Comparison of ENCODE assay signal across 14 cellular contexts in genomic region chr16:25063865-25064264, GRCh38. TPM values are rescaled to one million over a fixed set of nuclear protein-coding genes. Genes with fewer than 3 reads are reported as not detected.
DNase-seq lines count a peak whose midpoint lies in the region; ATAC-seq and TF ChIP-seq lines count a peak whose summit lies in the region.
"Had no signal": no experiment of that assay in that cellular context is flagged by ENCODE, and none has a peak within 500 bp of the region (broad histone marks: within the 10 kb centered on the region; RNA-seq: fewer than 3 reads in every experiment).

No MANE protein-coding gene starts in this region.

- H3K9me3 Mint-ChIP-seq in natural killer cell treated with Interleukin-12 subunit alpha and Interleukin-12 subunit beta and Interleukin-15 and Interleukin-18, amount 100 ng/mL, for 72 hours: no peaks in the 10 kb centered on the region
- H3K9me3 Mint-ChIP-seq: activated CD4-positive, alpha-beta T cell treated with anti-CD3 and anti-CD28 coated beads, Interleukin-2, amount 10 ng/mL, durations not matched to agents 7 days and 5 days; activated naive CD4-positive, alpha-beta T cell treated with anti-CD3 and anti-CD28 coated beads, Interleukin-2, amount 50 U/mL, for 72 hours had no signal

- no peak for TF ChIP-seq CTCF in coronary artery (IDR thresholded peaks at IDR 0.05)

- ATAC-seq in T-helper 17 cell: no peak
- no peak for ATAC-seq in natural killer cell treated with Interleukin-12 subunit alpha and Interleukin-12 subunit beta and Interleukin-15 and Interleukin-18, amount 100 ng/mL, for 72 hours
- no peak for ATAC-seq in HG03175 (IDR thresholded peaks at IDR 0.05; ENCODE audit: unreplicated experiment)
- ATAC-seq: activated naive CD4-positive, alpha-beta T cell treated with anti-CD3 and anti-CD28 coated beads, Interleukin-2, amount 50 U/mL, for 72 hours had no signal

- no peaks in the 10 kb centered on the region for H3K27me3 Mint-ChIP-seq in T-helper 17 cell
- no peaks in the 10 kb centered on the region for H3K27me3 Mint-ChIP-seq in natural killer cell treated with Interleukin-12 subunit alpha and Interleukin-12 subunit beta and Interleukin-15 and Interleukin-18, amount 100 ng/mL, for 72 hours

- H3K36me3 Mint-ChIP-seq in T-helper 17 cell (ENCODE audit: low read depth): no peaks in the 10 kb centered on the region
- no peaks in the 10 kb centered on the region for H3K36me3 Mint-ChIP-seq in natural killer cell treated with Interleukin-12 subunit alpha and Interleukin-12 subunit beta and Interleukin-15 and Interleukin-18, amount 100 ng/mL, for 72 hours

- H3K4me1 Mint-ChIP-seq in T-helper 17 cell: peaks cover 32% of the 10 kb centered on the region
- peaks cover 51 to 52% of the 10 kb centered on the region in 2 donors for H3K4me1 Mint-ChIP-seq in natural killer cell treated with Interleukin-12 subunit alpha and Interleukin-12 subunit beta and Interleukin-15 and Interleukin-18, amount 100 ng/mL, for 72 hours (ENCODE audit: low read depth in 2 of 2)

- H3K27ac ChIP-seq in coronary artery: peak overlapping the region in 1 of 2 donors; percentile 58
- H3K27ac ChIP-seq: hepatocyte had no signal

- no peak overlapping the region for H3K4me3 ChIP-seq in coronary artery
- H3K4me3 ChIP-seq: hepatocyte had no signal

- peak; percentile 39 for DNase-seq in ELR (ENCODE audit: low read depth)
- no peak for DNase-seq in T-helper 17 cell
- DNase-seq in fibroblast of gingiva (ENCODE audit: low read depth): peak; percentile 10
- no peak for DNase-seq in natural killer cell treated with Interleukin-12 subunit alpha and Interleukin-12 subunit beta and Interleukin-15 and Interleukin-18, amount 100 ng/mL, for 72 hours (ENCODE audit: low spot score)
- DNase-seq in coronary artery (ENCODE audit: low spot score): no peak
- DNase-seq in NCI-H146 (lab: John Stamatoyannopoulos, UW): no peak
- no peak for DNase-seq in cerebellar cortex (ENCODE audit: low spot score)
- DNase-seq: activated CD4-positive, alpha-beta T cell treated with anti-CD3 and anti-CD28 coated beads, Interleukin-2, amount 10 ng/mL, durations not matched to agents 7 days and 5 days; Calu3; effector CD8-positive, alpha-beta T cell; NCI-H1436 had no signal

- H3K27ac Mint-ChIP-seq in T-helper 17 cell: peak overlapping the region; percentile 14
- H3K27ac Mint-ChIP-seq in natural killer cell treated with Interleukin-12 subunit alpha and Interleukin-12 subunit beta and Interleukin-15 and Interleukin-18, amount 100 ng/mL, for 72 hours: peak overlapping the region; percentile 52 to 90

- H3K4me3 Mint-ChIP-seq in T-helper 17 cell: no peak overlapping the region
- no peak overlapping the region for H3K4me3 Mint-ChIP-seq in natural killer cell treated with Interleukin-12 subunit alpha and Interleukin-12 subunit beta and Interleukin-15 and Interleukin-18, amount 100 ng/mL, for 72 hours
- H3K4me3 Mint-ChIP-seq: activated CD4-positive, alpha-beta T cell treated with anti-CD3 and anti-CD28 coated beads, Interleukin-2, amount 10 ng/mL, durations not matched to agents 7 days and 5 days had no signal

- H3K9me3 ChIP-seq in T-helper 17 cell (ENCODE audit: control insufficient read depth, low read length, poor library complexity, severe bottlenecking): no peaks in the 10 kb centered on the region

RNA-seq across cellular contexts. Expression of gene LCMT1, which starts 47.7 kb away (rescaled TPM):
- total RNA-seq in T-helper 17 cell: 10 to 100 TPM; 34.4 to 43.4 TPM
- total RNA-seq in natural killer cell treated with Interleukin-12 subunit alpha and Interleukin-12 subunit beta and Interleukin-15 and Interleukin-18, amount 100 ng/mL, for 72 hours: 10 to 100 TPM; 42.6 to 50.0 TPM

RNA-seq across cellular contexts. Expression of gene ARHGAP17, which starts 48.7 kb away (rescaled TPM):
- 10 to 100 TPM; 72.3 to 72.7 TPM for total RNA-seq in T-helper 17 cell
- total RNA-seq in natural killer cell treated with Interleukin-12 subunit alpha and Interleukin-12 subunit beta and Interleukin-15 and Interleukin-18, amount 100 ng/mL, for 72 hours: 10 to 100 TPM; 67.2 to 83.5 TPM

Comparison
In these comparisons a context has a peak if more than half of its experiments do, and no peak if none do; other contexts are left out.
1. DNase-seq: peak in ELR (single experiment) and fibroblast of gingiva (single experiment); none in T-helper 17 cell (0 of 3), natural killer cell treated with Interleukin-12 subunit alpha and Interleukin-12 subunit beta and Interleukin-15 and Interleukin-18, amount 100 ng/mL, for 72 hours (single experiment), coronary artery (single experiment), NCI-H146 (single experiment) and cerebellar cortex (single experiment).